8 cellular contexts compared by ENCODE assay signal in the genomic region with DNA sequence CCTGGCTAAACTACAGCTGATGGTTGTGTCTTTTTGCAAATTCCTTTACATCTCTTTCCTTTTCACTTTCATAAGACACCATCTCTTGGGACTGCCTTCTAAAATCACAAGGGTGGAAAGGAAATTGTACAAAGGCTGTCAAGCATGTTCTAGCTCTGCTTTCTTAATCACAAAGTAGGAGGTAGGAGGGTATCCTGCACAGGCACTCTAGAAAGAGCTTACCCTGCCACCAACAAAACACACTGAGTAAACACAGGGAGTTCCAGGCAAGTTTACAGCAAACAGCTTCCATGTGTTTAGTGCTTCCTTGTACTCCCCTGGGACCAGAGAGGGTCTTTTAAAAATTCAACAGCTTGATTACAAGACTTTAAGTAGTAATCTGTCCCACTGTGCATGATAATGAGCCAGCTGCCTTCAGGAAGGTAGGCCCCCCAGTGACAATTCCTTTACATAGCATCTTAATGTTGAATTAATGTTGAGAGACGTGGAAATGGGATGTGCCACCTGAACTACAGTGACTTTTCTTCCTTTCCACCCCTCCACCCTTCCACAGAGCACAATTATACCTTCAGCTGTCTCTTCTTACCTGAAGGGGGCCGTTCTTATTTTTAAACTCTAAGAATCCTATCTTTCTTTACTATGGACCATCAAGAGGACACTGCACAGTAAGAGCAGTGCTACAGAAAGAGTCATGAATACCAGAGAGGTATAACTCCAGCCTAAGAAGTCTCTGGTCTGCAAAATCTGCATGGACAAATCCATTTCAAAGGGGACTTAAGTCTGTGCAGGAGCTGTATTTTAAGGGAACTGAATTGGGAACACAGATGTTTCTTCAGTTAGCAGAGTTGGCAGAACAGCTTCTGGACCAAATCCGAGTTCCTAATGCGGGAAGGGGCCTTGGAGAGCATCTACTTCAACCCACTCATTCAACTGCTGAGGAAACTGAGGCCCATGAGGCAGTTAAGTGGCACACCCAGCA. TPM values are rescaled to one million over a fixed set of nuclear protein-coding genes. Genes with fewer than 3 reads are reported as not detected.
DNase-seq lines count a peak whose midpoint lies in the region; ATAC-seq and TF ChIP-seq lines count a peak whose summit lies in the region.

No MANE protein-coding gene starts in this region.

- DNase-seq in DMS 273 (lab: John Stamatoyannopoulos, UW; ENCODE audit: unreplicated experiment), result peak; percentile 84
- no peak for DNase-seq in LNCaP clone FGC (ENCODE audit: low read depth)
- DNase-seq in medulla oblongata (ENCODE audit: extremely low spot score), result peak; percentile 72
- DNase-seq in aorta, result no peak
- no peak for DNase-seq in activated naive CD4-positive, alpha-beta T cell treated with anti-CD3 and anti-CD28 coated beads, Interleukin-2, amount 50 U/mL, for 72 hours (ENCODE audit: low spot score in 2 of 2)
- no peak for DNase-seq in GDM1 (lab: John Stamatoyannopoulos, UW)

- ATAC-seq in aorta (ENCODE audit: low FRiP score) (no peak), HG03025 (IDR thresholded peaks at IDR 0.05; ENCODE audit: low FRiP score, unreplicated experiment) (no peak)
- no peak for ATAC-seq in activated naive CD4-positive, alpha-beta T cell treated with anti-CD3 and anti-CD28 coated beads, Interleukin-2, amount 50 U/mL, for 72 hours

- H3K27ac ChIP-seq in cingulate gyrus (ENCODE audit: low read depth, low read length), result peak overlapping the region; percentile 93
- H3K27ac ChIP-seq in aorta (ENCODE audit: low read depth in 1 of 2, low read length in 2 of 2), result no peak overlapping the region

- peak; percentile 35; the same call in 1 of the 2 replicates for TF ChIP-seq CTCF in LNCaP clone FGC (IDR thresholded peaks at IDR 0.05; ENCODE audit: control insufficient read depth, extremely low read depth, insufficient read depth)

- H3K4me1 ChIP-seq in aorta (ENCODE audit: control insufficient read depth in 1 of 2, insufficient read depth in 2 of 2, low read length in 2 of 2), result peaks cover 0 to 21% of the 10 kb centered on the region in 2 donors

- H3K9me3 Mint-ChIP-seq in activated naive CD4-positive, alpha-beta T cell treated with anti-CD3 and anti-CD28 coated beads, Interleukin-2, amount 50 U/mL, for 72 hours, result no peaks in the 10 kb centered on the region

- intact Hi-C loops in aorta (cut with DNase I), result loop anchor here (5.0 to 10.0 kb wide), 6 partner anchors 162 to 1200 kb away; no protein-coding TSS in a partner anchor

- H3K27ac Mint-ChIP-seq in activated naive CD4-positive, alpha-beta T cell treated with anti-CD3 and anti-CD28 coated beads, Interleukin-2, amount 50 U/mL, for 72 hours, result no peak overlapping the region

- no peaks in the 10 kb centered on the region for H3K9me3 ChIP-seq in aorta (ENCODE audit: control insufficient read depth, low read length)

- H3K4me3 ChIP-seq in LNCaP clone FGC (ENCODE audit: low read depth, low read length) (peak overlapping the region; percentile 74), aorta (ENCODE audit: low read length in 2 of 2) (peak overlapping the region; percentile 51 to 89)

- no peaks in the 10 kb centered on the region for H3K27me3 ChIP-seq in aorta (ENCODE audit: control insufficient read depth in 1 of 2, insufficient read depth in 2 of 2, low read length in 1 of 2)

- H3K36me3 Mint-ChIP-seq in activated naive CD4-positive, alpha-beta T cell treated with anti-CD3 and anti-CD28 coated beads, Interleukin-2, amount 50 U/mL, for 72 hours, result peaks cover 0 to 4% of the 10 kb centered on the region in 2 donors

- 0 to 7% methylated on average over 4 of the region's 4 CpGs for WGBS in aorta, 2 donors

- H3K36me3 ChIP-seq in aorta (ENCODE audit: control insufficient read depth in 1 of 2, insufficient read depth in 2 of 2, low read length in 1 of 2), result no peaks in the 10 kb centered on the region

RNA-seq across cellular contexts. Expression of a gene that starts 2.2 kb away (rescaled TPM):
- total RNA-seq in aorta, result 100 to 1,000 TPM in 1 of 2 donors, 10 to 100 TPM in 1; 76.2 to 112 TPM
- polyA plus RNA-seq in aorta, result 100 to 1,000 TPM in 1 of 2 donors, 10 to 100 TPM in 1; 19.0 to 114 TPM
- not detected for total RNA-seq in activated naive CD4-positive, alpha-beta T cell treated with anti-CD3 and anti-CD28 coated beads, Interleukin-2, amount 50 U/mL, for 72 hours

Comparison
In these comparisons a context has a peak if more than half of its experiments do, and no peak if none do; other contexts are left out.
1. DNase-seq: peak in DMS 273 (single experiment) and medulla oblongata (single experiment); none in LNCaP clone FGC (single experiment), aorta (0 of 2), activated naive CD4-positive, alpha-beta T cell treated with anti-CD3 and anti-CD28 coated beads, Interleukin-2, amount 50 U/mL, for 72 hours (0 of 2) and GDM1 (single experiment).
2. RNA of a gene that starts 2.2 kb away (total RNA-seq): 76.2 to 112 TPM in aorta; not detected in activated naive CD4-positive, alpha-beta T cell treated with anti-CD3 and anti-CD28 coated beads, Interleukin-2, amount 50 U/mL, for 72 hours; every median in the first group is over 10 times any median in the second.